In the genomic region with DNA sequence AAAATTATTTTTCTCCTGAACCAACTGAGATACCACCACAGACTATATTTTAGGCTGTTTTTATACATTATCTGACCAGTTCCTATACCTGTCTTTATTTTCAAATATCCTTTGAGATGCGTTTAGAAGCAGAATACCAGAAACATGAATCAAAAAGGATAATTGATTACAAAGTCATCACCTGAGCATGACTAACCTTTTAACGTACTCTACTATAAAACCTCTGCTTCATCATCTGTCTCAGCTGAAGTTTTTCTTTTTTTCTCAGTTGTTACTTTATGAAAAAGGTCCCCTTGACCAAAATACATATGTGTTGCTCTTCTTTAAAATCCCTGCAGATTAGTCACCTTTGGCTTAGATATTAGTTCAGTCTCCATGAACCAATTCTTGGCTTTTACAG, we compare ENCODE assay signal across 16 cellular contexts.
A peak's percentile ranks its signal among the peaks of the same experiment; 100 is the strongest.
DNase-seq lines count a peak whose midpoint lies in the region; ATAC-seq, FAIRE-seq and TF ChIP-seq lines count a peak whose summit lies in the region.
"Had no signal": no experiment of that assay in that cellular context is flagged by ENCODE, and none has a peak within 500 bp of the region (broad histone marks: within the 10 kb centered on the region; RNA-seq: fewer than 3 reads in every experiment).

No MANE protein-coding gene starts in this region.

- 56% methylated on average over 2 of the region's 2 CpGs for WGBS in smooth muscle cell (ENCODE audit: low lambda C conversion rate)

- no peak for ATAC-seq in activated CD4-positive, CD25-positive, alpha-beta regulatory T cell treated with anti-CD3 and anti-CD28 coated beads, Interleukin-2, amount 50 U/mL, for 24 hours
- ATAC-seq: A549, GM23338 had no signal

- no peak overlapping the region for H3K27ac Mint-ChIP-seq in astrocyte (ENCODE audit: unreplicated experiment)
- H3K27ac Mint-ChIP-seq: CD4-positive, alpha-beta memory T cell; GM23338 had no signal

- H3K4me1 ChIP-seq in astrocyte (ENCODE audit: insufficient read depth, low read length), result peaks cover 25% of the 10 kb centered on the region
- H3K4me1 ChIP-seq in smooth muscle cell (ENCODE audit: low read depth), result peaks cover 3% of the 10 kb centered on the region

- FAIRE-seq in GM19239 (lab: Jason Lieb, UNC) (peak; percentile 48), astrocyte (lab: Jason Lieb, UNC) (peak; percentile 91)
- FAIRE-seq: GM18507 had no signal

- no peaks in the 10 kb centered on the region for H3K27me3 Mint-ChIP-seq in astrocyte (ENCODE audit: low read depth, unreplicated experiment)
- H3K27me3 Mint-ChIP-seq: CD4-positive, alpha-beta memory T cell had no signal

- H3K4me2 ChIP-seq in astrocyte (ENCODE audit: low read length), result no peak overlapping the region
- no peak overlapping the region for H3K4me2 ChIP-seq in smooth muscle cell
- H3K4me2 ChIP-seq: A549, GM23338 had no signal

- peaks cover 1% of the 10 kb centered on the region for H3K36me3 Mint-ChIP-seq in astrocyte (ENCODE audit: low read depth, unreplicated experiment)

- H4K20me1 ChIP-seq in astrocyte (ENCODE audit: insufficient read depth, low read length), result no peaks in the 10 kb centered on the region
- H4K20me1 ChIP-seq in smooth muscle cell (ENCODE audit: low read depth), result no peaks in the 10 kb centered on the region

- H3K9me3 ChIP-seq in astrocyte (ENCODE audit: insufficient read depth, low read depth, low read length) (no peaks in the 10 kb centered on the region), smooth muscle cell (replicated peaks; ENCODE audit: low read depth) (no peaks in the 10 kb centered on the region)
- H3K9me3 ChIP-seq: A549, BE2C had no signal

- H3K36me3 ChIP-seq in astrocyte (ENCODE audit: insufficient read depth, low read length) (no peaks in the 10 kb centered on the region), smooth muscle cell (ENCODE audit: low read depth) (no peaks in the 10 kb centered on the region)
- H3K36me3 ChIP-seq: BE2C had no signal

- H3K9me3 Mint-ChIP-seq in astrocyte (ENCODE audit: unreplicated experiment), result no peaks in the 10 kb centered on the region
- H3K9me3 Mint-ChIP-seq: CD4-positive, alpha-beta memory T cell; GM23338 had no signal

- H2AFZ ChIP-seq in astrocyte (ENCODE audit: low read depth, low read length) (no peak overlapping the region), smooth muscle cell (ENCODE audit: low read depth) (no peak overlapping the region)
- H2AFZ ChIP-seq: GM23338 had no signal

- H3K27me3 ChIP-seq in astrocyte (ENCODE audit: insufficient read depth, low read length) (no peaks in the 10 kb centered on the region), smooth muscle cell (ENCODE audit: low read depth) (no peaks in the 10 kb centered on the region)
- H3K27me3 ChIP-seq: BE2C had no signal

- H3K27ac ChIP-seq in astrocyte (ENCODE audit: low read depth, low read length), result no peak overlapping the region
- H3K27ac ChIP-seq in smooth muscle cell (ENCODE audit: low read depth), result peak overlapping the region; percentile 91
- H3K27ac ChIP-seq: A549, C4-2B had no signal

- DNase-seq in GM19239 (ENCODE audit: insufficient read length, low spot score) (no peak), astrocyte (ENCODE audit: low read depth) (no peak), fibroblast of mammary gland (ENCODE audit: low read depth) (peak; percentile 30), smooth muscle cell (lab: John Stamatoyannopoulos, UW; ENCODE audit: unreplicated experiment) (no peak), EL (no peak), midbrain (lab: John Stamatoyannopoulos, UW) (no peak)
- DNase-seq: BE2C; CD4-positive, alpha-beta memory T cell; DND-41; H7; IMR-90 had no signal

- H3K4me3 Mint-ChIP-seq in astrocyte (ENCODE audit: unreplicated experiment), result no peak overlapping the region
- H3K4me3 Mint-ChIP-seq: CD4-positive, alpha-beta memory T cell; GM23338 had no signal

- H3K9ac ChIP-seq in astrocyte (ENCODE audit: low read length) (no peak overlapping the region), smooth muscle cell (ENCODE audit: low read depth) (no peak overlapping the region)

- no peaks in the 10 kb centered on the region for H3F3A ChIP-seq in smooth muscle cell (ENCODE audit: low read depth)

- TF ChIP-seq CTCF in astrocyte (IDR thresholded peaks at IDR 0.05; ENCODE audit: insufficient read depth, low read depth, low read length), result no peak
- no peak for TF ChIP-seq CTCF in fibroblast of mammary gland (conservative IDR thresholded peaks at IDR 0.05; ENCODE audit: control insufficient read depth, insufficient read depth, low read depth, low read length)
- TF ChIP-seq CTCF in smooth muscle cell (IDR thresholded peaks at IDR 0.05; ENCODE audit: borderline replicate concordance, insufficient read depth, poor library complexity, severe bottlenecking), result no peak

- H3K4me3 ChIP-seq in astrocyte (ENCODE audit: insufficient read depth, low read depth, low read length) (no peak overlapping the region), fibroblast of mammary gland (ENCODE audit: control insufficient read depth, low read depth, low read length) (no peak overlapping the region), smooth muscle cell (no peak overlapping the region)
- H3K4me3 ChIP-seq: A549, GM23338 had no signal

- peaks cover 23% of the 10 kb centered on the region for H3K4me1 Mint-ChIP-seq in astrocyte (ENCODE audit: low read depth, unreplicated experiment)

- H3K79me2 ChIP-seq in astrocyte (ENCODE audit: insufficient read depth, low read length), result no peaks in the 10 kb centered on the region
- no peaks in the 10 kb centered on the region for H3K79me2 ChIP-seq in smooth muscle cell (ENCODE audit: low read depth)
